In the genomic region with DNA sequence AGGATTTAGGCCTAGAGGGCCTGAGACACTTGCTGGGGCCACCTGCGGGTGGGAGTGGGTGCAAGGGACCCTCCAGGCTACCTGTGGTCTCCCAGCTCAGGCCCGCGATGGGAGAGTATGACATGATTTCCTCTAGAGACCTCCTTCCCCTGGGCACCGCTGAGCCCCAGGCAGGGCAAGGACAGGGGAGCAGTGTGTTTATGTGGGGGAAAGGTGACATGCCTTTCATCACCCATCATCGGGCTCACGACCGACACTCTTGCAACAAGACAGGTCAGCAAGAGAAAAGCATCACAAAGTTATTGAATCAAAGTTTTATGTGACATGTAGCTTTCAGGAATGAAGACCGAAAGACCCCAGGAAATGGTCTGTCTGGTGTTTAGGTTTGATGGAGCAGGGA, we compare ENCODE assay signal across 11 cellular contexts. TPM values are rescaled to one million over a fixed set of nuclear protein-coding genes. Genes with fewer than 3 reads are reported as not detected.
DNase-seq lines count a peak whose midpoint lies in the region; ATAC-seq, FAIRE-seq and TF ChIP-seq lines count a peak whose summit lies in the region.
"Had no signal": no experiment of that assay in that cellular context is flagged by ENCODE, and none has a peak within 500 bp of the region (broad histone marks: within the 10 kb centered on the region; RNA-seq: fewer than 3 reads in every experiment).

No MANE protein-coding gene starts in this region.

- peak overlapping the region; percentile 87 to 92 for H3K27ac Mint-ChIP-seq in T-cell

- H3K4me3 Mint-ChIP-seq in T-cell, result peak overlapping the region in 1 of 3 donors; percentile 90

- H3K27me3 ChIP-seq in heart left ventricle, result no peaks in the 10 kb centered on the region
- H3K27me3 ChIP-seq in gastrocnemius medialis, result no peaks in the 10 kb centered on the region
- H3K27me3 ChIP-seq: pancreas had no signal

- H3K27me3 Mint-ChIP-seq in T-cell, result no peaks in the 10 kb centered on the region

- in situ Hi-C loops in gastrocnemius medialis (cut with MboI; ENCODE audit: low sequenced_read_pairs in 4 of 4), result no loop called here

- H3K4me3 ChIP-seq in heart left ventricle (peak overlapping the region in 5 of 12 donors; percentile 3 to 26 (median 16)), gastrocnemius medialis (no peak overlapping the region), lower leg skin (ENCODE audit: low read depth, poor library complexity, severe bottlenecking) (no peak overlapping the region)
- H3K4me3 ChIP-seq: pancreas, SK-N-MC had no signal

- H3K4me1 Mint-ChIP-seq in T-cell, result peaks cover 51 to 76% (median 70%) of the 10 kb centered on the region in 3 donors

- peaks cover 10% of the 10 kb centered on the region for H3K36me3 Mint-ChIP-seq in T-cell

- H3K9me3 ChIP-seq in heart left ventricle, result no peaks in the 10 kb centered on the region
- H3K9me3 ChIP-seq in gastrocnemius medialis, result no peaks in the 10 kb centered on the region
- H3K9me3 ChIP-seq: pancreas had no signal

- FAIRE-seq in H54 (lab: Jason Lieb, UNC), result peak; percentile 38
- FAIRE-seq: pancreas had no signal

- TF ChIP-seq CTCF in heart left ventricle (IDR thresholded peaks at IDR 0.05) (no peak), gastrocnemius medialis (IDR thresholded peaks at IDR 0.05 in 4 of 5, conservative IDR thresholded peaks at IDR 0.05 in 1 of 5) (no peak), lower leg skin (IDR thresholded peaks at IDR 0.05) (no peak)

- H3K36me3 ChIP-seq in heart left ventricle, result peaks cover 0 to 53% (median 12%) of the 10 kb centered on the region in 9 donors
- peaks cover 0 to 12% of the 10 kb centered on the region in 2 donors for H3K36me3 ChIP-seq in gastrocnemius medialis
- H3K36me3 ChIP-seq: pancreas had no signal

- 28 to 36% (median 34%) methylated on average over 7 to 8 of the region's 8 CpGs for WGBS in heart left ventricle, 4 donors
- 75 to 87% methylated on average over 8 of the region's 8 CpGs for WGBS in lower leg skin, 2 donors

- peaks cover 6 to 98% (median 78%) of the 10 kb centered on the region in 12 donors for H3K4me1 ChIP-seq in heart left ventricle
- H3K4me1 ChIP-seq in gastrocnemius medialis, result peaks cover 22 to 33% of the 10 kb centered on the region in 2 donors
- H3K4me1 ChIP-seq: pancreas had no signal

- CTCF ChIA-PET in T-cell (lab: Charles Lee), result interaction anchor here (0.6 to 4.3 kb wide), 6 partner anchors 13 to 899 kb away, joined by 3 to 31 read pairs (median 4); no protein-coding TSS in a partner anchor

- H3K27ac ChIP-seq in heart left ventricle (peak overlapping the region; percentile 76 to 95 (median 90)), gastrocnemius medialis (peak overlapping the region; percentile 66 to 70 (median 68))
- H3K27ac ChIP-seq: pancreas, SK-N-MC had no signal

- POLR2A ChIA-PET in T-cell (lab: Charles Lee), result no interaction called here

- DNase-seq in H54 (ENCODE audit: insufficient read length, low spot score) (no peak), T-cell (no peak), heart left ventricle (peak in 2 of 5 donors; percentile 72 to 79), gastrocnemius medialis (no peak), lower leg skin (ENCODE audit: low spot score in 2 of 2) (no peak), HuH-7.5 (ENCODE audit: low spot score) (no peak), OCI-M1 (lab: John Stamatoyannopoulos, UW) (no peak)
- DNase-seq: effector CD4-positive, alpha-beta T cell; NCI-H2171 treated with DMSO at 0.1 percent for 48 hours; pancreas had no signal

- TF ChIP-seq POLR2A in H54 (IDR thresholded peaks at IDR 0.05; ENCODE audit: low read depth, low read length), result no peak
- TF ChIP-seq POLR2A in heart left ventricle (IDR thresholded peaks at IDR 0.05), result no peak
- no peak for TF ChIP-seq POLR2A in gastrocnemius medialis (IDR thresholded peaks at IDR 0.05)
- no peak for TF ChIP-seq POLR2A in lower leg skin (IDR thresholded peaks at IDR 0.05)

- no peaks in the 10 kb centered on the region for H3K9me3 Mint-ChIP-seq in T-cell

- no peak for ATAC-seq in T-cell (replicated peaks in 1 of 4)
- peak; percentile 48 to 72 (median 58) for ATAC-seq in heart left ventricle
- ATAC-seq in gastrocnemius medialis, result peak; percentile 61 to 64

- intact Hi-C loops in heart left ventricle (cut with DNase I) (loop anchor here in 2 of 10 donors (2.0 kb wide), 2 partner anchors 13 to 15 kb away; no protein-coding TSS in a partner anchor), gastrocnemius medialis (cut with DNase I; ENCODE audit: low total_unique reads) (no loop called here), lower leg skin (cut with DNase I; ENCODE audit: low total_unique reads) (no loop called here)

RNA-seq across cellular contexts. Expression of gene SH2B3, which starts 19.9 kb away (rescaled TPM):
- 10 to 100 TPM; 24.6 to 38.8 (median 28.8) TPM for total RNA-seq in T-cell
- 10 to 100 TPM; 35.8 to 76.7 (median 40.3) TPM for total RNA-seq in heart left ventricle
- 10 to 100 TPM; 11.3 to 16.8 TPM for polyA plus RNA-seq in heart left ventricle
- total RNA-seq in gastrocnemius medialis, result 10 to 100 TPM; 10.4 to 20.0 (median 15.5) TPM
- total RNA-seq in lower leg skin, result 10 to 100 TPM in 1 of 4 donors, 1 to 10 TPM in 3; 6.5 to 16.1 (median 8.2) TPM

RNA-seq across cellular contexts. Expression of gene PHETA1, which starts 56.8 kb away (rescaled TPM):
- total RNA-seq in T-cell (1 to 10 TPM; 1.4 to 6.2 (median 5.4) TPM), heart left ventricle (10 to 100 TPM; 12.8 to 48.7 (median 23.7) TPM), gastrocnemius medialis (10 to 100 TPM in 3 of 4 donors, 1 to 10 TPM in 1; 8.7 to 16.7 (median 14.5) TPM), lower leg skin (10 to 100 TPM; 18.6 to 37.3 (median 25.1) TPM)
- 10 to 100 TPM; 29.5 to 35.1 TPM for polyA plus RNA-seq in heart left ventricle

Comparison
In these comparisons a context has a peak if more than half of its experiments do, and no peak if none do; other contexts are left out.
1. ATAC-seq: peak in heart left ventricle (4 of 4) and gastrocnemius medialis (2 of 2); none in T-cell (0 of 4).